9 cellular contexts compared by ENCODE assay signal in genomic region chr2:39127973-39128372, GRCh38. TPM values are rescaled to one million over a fixed set of nuclear protein-coding genes. Genes with fewer than 3 reads are reported as not detected.
A peak's percentile ranks its signal among the peaks of the same experiment; 100 is the strongest.
DNase-seq lines count a peak whose midpoint lies in the region; ATAC-seq and TF ChIP-seq lines count a peak whose summit lies in the region.
"Had no signal": no experiment of that assay in that cellular context is flagged by ENCODE, and none has a peak within 500 bp of the region (broad histone marks: within the 10 kb centered on the region; RNA-seq: fewer than 3 reads in every experiment).

No MANE protein-coding gene starts in this region.

- ATAC-seq in GM19452 (IDR thresholded peaks at IDR 0.05; ENCODE audit: unreplicated experiment) (peak; percentile 49), HG03457 (IDR thresholded peaks at IDR 0.05; ENCODE audit: unreplicated experiment) (peak; percentile 44), lower lobe of right lung (no peak)

- no peaks in the 10 kb centered on the region for H3K9me3 ChIP-seq in lower lobe of right lung
- H3K9me3 ChIP-seq: adrenal gland had no signal

- no peak for TF ChIP-seq CTCF in AG10803 (conservative IDR thresholded peaks at IDR 0.05; ENCODE audit: low read length)
- no peak for TF ChIP-seq CTCF in lower lobe of right lung (IDR thresholded peaks at IDR 0.05)

- CTCF ChIA-PET in activated CD4-positive, alpha-beta memory T cell treated with anti-CD3 and anti-CD28 coated beads for 36 hours (lab: Charles Lee) = interaction anchor here (1.0 to 6.3 kb wide), 4 partner anchors 9 to 101 kb away, joined by 3 to 80 read pairs (median 6); no protein-coding TSS in a partner anchor

- POLR2A ChIA-PET in activated CD4-positive, alpha-beta memory T cell treated with anti-CD3 and anti-CD28 coated beads for 36 hours (lab: Charles Lee) = interaction anchor here (0.9 to 2.4 kb wide), 7 partner anchors 8 to 100 kb away, joined by 3 to 9 read pairs (median 4); no protein-coding TSS in a partner anchor

- H3K27me3 ChIP-seq in lower lobe of right lung (ENCODE audit: low read depth) = no peaks in the 10 kb centered on the region
- H3K27me3 ChIP-seq: adrenal gland had no signal

- DNase-seq in AG10803 (ENCODE audit: low read depth) = peak; percentile 55
- peak; percentile 76 for DNase-seq in activated CD4-positive, alpha-beta memory T cell treated with anti-CD3 and anti-CD28 coated beads for 36 hours
- no peak for DNase-seq in lower lobe of right lung
- DNase-seq in middle frontal gyrus (ENCODE audit: extremely low spot score, low spot score) = no peak
- DNase-seq in NCI-H2107 treated with DMSO at 0.1 percent for 48 hours (lab: John Stamatoyannopoulos, UW; ENCODE audit: unreplicated experiment) = no peak
- DNase-seq in NCI-H2029 treated with DMSO at 0.1 percent for 48 hours (lab: John Stamatoyannopoulos, UW) = no peak

- peaks cover 28% of the 10 kb centered on the region for H3K4me1 ChIP-seq in lower lobe of right lung

- peaks cover 3% of the 10 kb centered on the region for H3K36me3 Mint-ChIP-seq in activated CD4-positive, alpha-beta memory T cell treated with anti-CD3 and anti-CD28 coated beads for 36 hours

- peak overlapping the region; percentile 6 for H3K27ac ChIP-seq in lower lobe of right lung

- no peak overlapping the region for H3K4me3 Mint-ChIP-seq in activated CD4-positive, alpha-beta memory T cell treated with anti-CD3 and anti-CD28 coated beads for 36 hours

- no peaks in the 10 kb centered on the region for H3K27me3 Mint-ChIP-seq in activated CD4-positive, alpha-beta memory T cell treated with anti-CD3 and anti-CD28 coated beads for 36 hours

- no peaks in the 10 kb centered on the region for H3K9me3 Mint-ChIP-seq in activated CD4-positive, alpha-beta memory T cell treated with anti-CD3 and anti-CD28 coated beads for 36 hours

- H3K4me3 ChIP-seq in AG10803 (ENCODE audit: low read length) = no peak overlapping the region; the same call in 1 of the 2 replicates
- no peak overlapping the region for H3K4me3 ChIP-seq in lower lobe of right lung
- H3K4me3 ChIP-seq: adrenal gland had no signal

- H3K36me3 ChIP-seq in lower lobe of right lung = no peaks in the 10 kb centered on the region
- H3K36me3 ChIP-seq: adrenal gland had no signal

- peak overlapping the region; percentile 20 for H3K27ac Mint-ChIP-seq in activated CD4-positive, alpha-beta memory T cell treated with anti-CD3 and anti-CD28 coated beads for 36 hours

- intact Hi-C loops in activated CD4-positive, alpha-beta memory T cell treated with anti-CD3 and anti-CD28 coated beads for 36 hours (cut with micrococcal nuclease) = loop anchor here (2.0 to 10.0 kb wide), 7 partner anchors 311 to 1761 kb away; partner anchors contain the start of genes GALM, HNRNPLL and THUMPD2
- intact Hi-C loops in lower lobe of right lung (cut with DNase I) = no loop called here

- H3K4me1 Mint-ChIP-seq in activated CD4-positive, alpha-beta memory T cell treated with anti-CD3 and anti-CD28 coated beads for 36 hours (ENCODE audit: low read depth) = peaks cover 46% of the 10 kb centered on the region

RNA-seq across cellular contexts. Expression of gene SOS1, which starts 7.1 kb away (rescaled TPM):
- 10 to 100 TPM; 34.4 to 41.2 TPM for total RNA-seq in activated CD4-positive, alpha-beta memory T cell treated with anti-CD3 and anti-CD28 coated beads for 36 hours
- 43.6 TPM for total RNA-seq in lower lobe of right lung

Comparison
In these comparisons a context has a peak if more than half of its experiments do, and no peak if none do; other contexts are left out.
1. DNase-seq: peak in AG10803 (single experiment) and activated CD4-positive, alpha-beta memory T cell treated with anti-CD3 and anti-CD28 coated beads for 36 hours (single experiment); none in lower lobe of right lung (single experiment), middle frontal gyrus (single experiment), NCI-H2107 treated with DMSO at 0.1 percent for 48 hours (single experiment) and NCI-H2029 treated with DMSO at 0.1 percent for 48 hours (single experiment).
2. ATAC-seq: peak in GM19452 (single experiment) and HG03457 (single experiment); none in lower lobe of right lung (0 of 2).